ENCODE assay signal across 1 cellular context in the genomic region with DNA sequence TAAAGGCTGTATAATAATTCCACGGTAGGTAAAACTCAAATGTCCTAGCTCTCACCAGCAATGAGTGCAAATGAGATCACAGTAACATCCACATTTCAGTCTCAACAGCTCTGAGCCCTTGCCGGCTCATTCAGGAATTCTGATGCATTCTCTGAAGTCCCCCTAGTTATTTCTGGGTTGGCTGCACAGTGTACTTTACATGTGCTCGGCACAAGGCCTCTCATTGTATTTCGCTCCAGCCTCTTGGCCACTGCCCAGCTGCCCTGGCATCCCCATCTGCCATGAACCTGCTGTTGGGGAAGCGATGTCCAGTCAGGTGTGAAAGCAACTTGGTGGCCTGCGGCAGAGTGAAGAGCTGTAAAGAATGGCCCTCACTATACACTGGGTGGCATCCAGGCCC.
TF ChIP-seq lines count a peak whose summit lies in the region.

No MANE protein-coding gene starts in this region.

TF ChIP-seq in GM23338, 12 proteins besides CTCF, POLR2A, EP300 and RAD21 (continued from another document):
- no peak for TF ChIP-seq STAT1 (IDR thresholded peaks at IDR 0.05; ENCODE audit: unreplicated experiment)
- no peak for TF ChIP-seq ZNF114 (CRISPR knock-in tag; IDR thresholded peaks at IDR 0.05)
- no peak for TF ChIP-seq EZH2phosphoT487 (IDR thresholded peaks at IDR 0.05; ENCODE audit: unreplicated experiment)
- TF ChIP-seq, protein P1, sequence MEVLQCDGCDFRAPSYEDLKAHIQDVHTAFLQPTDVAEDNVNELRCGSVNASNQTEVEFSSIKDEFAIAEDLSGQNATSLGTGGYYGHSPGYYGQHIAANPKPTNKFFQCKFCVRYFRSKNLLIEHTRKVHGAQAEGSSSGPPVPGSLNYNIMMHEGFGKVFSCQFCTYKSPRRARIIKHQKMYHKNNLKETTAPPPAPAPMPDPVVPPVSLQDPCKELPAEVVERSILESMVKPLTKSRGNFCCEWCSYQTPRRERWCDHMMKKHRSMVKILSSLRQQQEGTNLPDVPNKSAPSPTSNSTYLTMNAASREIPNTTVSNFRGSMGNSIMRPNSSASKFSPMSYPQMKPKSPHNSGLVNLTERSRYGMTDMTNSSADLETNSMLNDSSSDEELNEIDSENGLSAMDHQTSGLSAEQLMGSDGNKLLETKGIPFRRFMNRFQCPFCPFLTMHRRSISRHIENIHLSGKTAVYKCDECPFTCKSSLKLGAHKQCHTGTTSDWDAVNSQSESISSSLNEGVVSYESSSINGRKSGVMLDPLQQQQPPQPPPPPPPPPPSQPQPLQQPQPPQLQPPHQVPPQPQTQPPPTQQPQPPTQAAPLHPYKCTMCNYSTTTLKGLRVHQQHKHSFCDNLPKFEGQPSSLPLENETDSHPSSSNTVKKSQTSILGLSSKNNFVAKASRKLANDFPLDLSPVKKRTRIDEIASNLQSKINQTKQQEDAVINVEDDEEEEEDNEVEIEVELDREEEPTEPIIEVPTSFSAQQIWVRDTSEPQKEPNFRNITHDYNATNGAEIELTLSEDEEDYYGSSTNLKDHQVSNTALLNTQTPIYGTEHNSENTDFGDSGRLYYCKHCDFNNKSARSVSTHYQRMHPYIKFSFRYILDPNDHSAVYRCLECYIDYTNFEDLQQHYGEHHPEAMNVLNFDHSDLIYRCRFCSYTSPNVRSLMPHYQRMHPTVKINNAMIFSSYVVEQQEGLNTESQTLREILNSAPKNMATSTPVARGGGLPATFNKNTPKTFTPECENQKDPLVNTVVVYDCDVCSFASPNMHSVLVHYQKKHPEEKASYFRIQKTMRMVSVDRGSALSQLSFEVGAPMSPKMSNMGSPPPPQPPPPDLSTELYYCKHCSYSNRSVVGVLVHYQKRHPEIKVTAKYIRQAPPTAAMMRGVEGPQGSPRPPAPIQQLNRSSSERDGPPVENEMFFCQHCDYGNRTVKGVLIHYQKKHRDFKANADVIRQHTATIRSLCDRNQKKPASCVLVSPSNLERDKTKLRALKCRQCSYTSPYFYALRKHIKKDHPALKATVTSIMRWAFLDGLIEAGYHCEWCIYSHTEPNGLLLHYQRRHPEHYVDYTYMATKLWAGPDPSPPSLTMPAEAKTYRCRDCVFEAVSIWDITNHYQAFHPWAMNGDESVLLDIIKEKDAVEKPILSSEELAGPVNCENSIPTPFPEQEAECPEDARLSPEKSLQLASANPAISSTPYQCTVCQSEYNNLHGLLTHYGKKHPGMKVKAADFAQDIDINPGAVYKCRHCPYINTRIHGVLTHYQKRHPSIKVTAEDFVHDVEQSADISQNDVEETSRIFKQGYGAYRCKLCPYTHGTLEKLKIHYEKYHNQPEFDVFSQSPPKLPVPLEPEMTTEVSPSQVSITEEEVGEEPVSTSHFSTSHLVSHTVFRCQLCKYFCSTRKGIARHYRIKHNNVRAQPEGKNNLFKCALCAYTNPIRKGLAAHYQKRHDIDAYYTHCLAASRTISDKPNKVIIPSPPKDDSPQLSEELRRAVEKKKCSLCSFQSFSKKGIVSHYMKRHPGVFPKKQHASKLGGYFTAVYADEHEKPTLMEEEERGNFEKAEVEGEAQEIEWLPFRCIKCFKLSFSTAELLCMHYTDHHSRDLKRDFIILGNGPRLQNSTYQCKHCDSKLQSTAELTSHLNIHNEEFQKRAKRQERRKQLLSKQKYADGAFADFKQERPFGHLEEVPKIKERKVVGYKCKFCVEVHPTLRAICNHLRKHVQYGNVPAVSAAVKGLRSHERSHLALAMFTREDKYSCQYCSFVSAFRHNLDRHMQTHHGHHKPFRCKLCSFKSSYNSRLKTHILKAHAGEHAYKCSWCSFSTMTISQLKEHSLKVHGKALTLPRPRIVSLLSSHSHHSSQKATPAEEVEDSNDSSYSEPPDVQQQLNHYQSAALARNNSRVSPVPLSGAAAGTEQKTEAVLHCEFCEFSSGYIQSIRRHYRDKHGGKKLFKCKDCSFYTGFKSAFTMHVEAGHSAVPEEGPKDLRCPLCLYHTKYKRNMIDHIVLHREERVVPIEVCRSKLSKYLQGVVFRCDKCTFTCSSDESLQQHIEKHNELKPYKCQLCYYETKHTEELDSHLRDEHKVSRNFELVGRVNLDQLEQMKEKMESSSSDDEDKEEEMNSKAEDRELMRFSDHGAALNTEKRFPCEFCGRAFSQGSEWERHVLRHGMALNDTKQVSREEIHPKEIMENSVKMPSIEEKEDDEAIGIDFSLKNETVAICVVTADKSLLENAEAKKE (CRISPR knock-in tag; IDR thresholded peaks at IDR 0.05): no peak
- TF ChIP-seq, protein P2, sequence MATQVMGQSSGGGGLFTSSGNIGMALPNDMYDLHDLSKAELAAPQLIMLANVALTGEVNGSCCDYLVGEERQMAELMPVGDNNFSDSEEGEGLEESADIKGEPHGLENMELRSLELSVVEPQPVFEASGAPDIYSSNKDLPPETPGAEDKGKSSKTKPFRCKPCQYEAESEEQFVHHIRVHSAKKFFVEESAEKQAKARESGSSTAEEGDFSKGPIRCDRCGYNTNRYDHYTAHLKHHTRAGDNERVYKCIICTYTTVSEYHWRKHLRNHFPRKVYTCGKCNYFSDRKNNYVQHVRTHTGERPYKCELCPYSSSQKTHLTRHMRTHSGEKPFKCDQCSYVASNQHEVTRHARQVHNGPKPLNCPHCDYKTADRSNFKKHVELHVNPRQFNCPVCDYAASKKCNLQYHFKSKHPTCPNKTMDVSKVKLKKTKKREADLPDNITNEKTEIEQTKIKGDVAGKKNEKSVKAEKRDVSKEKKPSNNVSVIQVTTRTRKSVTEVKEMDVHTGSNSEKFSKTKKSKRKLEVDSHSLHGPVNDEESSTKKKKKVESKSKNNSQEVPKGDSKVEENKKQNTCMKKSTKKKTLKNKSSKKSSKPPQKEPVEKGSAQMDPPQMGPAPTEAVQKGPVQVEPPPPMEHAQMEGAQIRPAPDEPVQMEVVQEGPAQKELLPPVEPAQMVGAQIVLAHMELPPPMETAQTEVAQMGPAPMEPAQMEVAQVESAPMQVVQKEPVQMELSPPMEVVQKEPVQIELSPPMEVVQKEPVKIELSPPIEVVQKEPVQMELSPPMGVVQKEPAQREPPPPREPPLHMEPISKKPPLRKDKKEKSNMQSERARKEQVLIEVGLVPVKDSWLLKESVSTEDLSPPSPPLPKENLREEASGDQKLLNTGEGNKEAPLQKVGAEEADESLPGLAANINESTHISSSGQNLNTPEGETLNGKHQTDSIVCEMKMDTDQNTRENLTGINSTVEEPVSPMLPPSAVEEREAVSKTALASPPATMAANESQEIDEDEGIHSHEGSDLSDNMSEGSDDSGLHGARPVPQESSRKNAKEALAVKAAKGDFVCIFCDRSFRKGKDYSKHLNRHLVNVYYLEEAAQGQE (IDR thresholded peaks at IDR 0.05; ENCODE audit: unreplicated experiment): no peak
- TF ChIP-seq ZNF331 (CRISPR knock-in tag; IDR thresholded peaks at IDR 0.05; ENCODE audit: low read depth): no peak
- no peak for TF ChIP-seq EZH2 (IDR thresholded peaks at IDR 0.05; ENCODE audit: low read depth, unreplicated experiment)
- no peak for TF ChIP-seq NANOG (IDR thresholded peaks at IDR 0.05; ENCODE audit: borderline replicate concordance)
- no peak for TF ChIP-seq CREB1 (CRISPR knock-in tag; IDR thresholded peaks at IDR 0.05; ENCODE audit: low read depth)
- TF ChIP-seq POLR2AphosphoS5 (IDR thresholded peaks at IDR 0.05; ENCODE audit: low read depth): no peak
